ENCODE assay signal across 1 cellular context in the genomic region with DNA sequence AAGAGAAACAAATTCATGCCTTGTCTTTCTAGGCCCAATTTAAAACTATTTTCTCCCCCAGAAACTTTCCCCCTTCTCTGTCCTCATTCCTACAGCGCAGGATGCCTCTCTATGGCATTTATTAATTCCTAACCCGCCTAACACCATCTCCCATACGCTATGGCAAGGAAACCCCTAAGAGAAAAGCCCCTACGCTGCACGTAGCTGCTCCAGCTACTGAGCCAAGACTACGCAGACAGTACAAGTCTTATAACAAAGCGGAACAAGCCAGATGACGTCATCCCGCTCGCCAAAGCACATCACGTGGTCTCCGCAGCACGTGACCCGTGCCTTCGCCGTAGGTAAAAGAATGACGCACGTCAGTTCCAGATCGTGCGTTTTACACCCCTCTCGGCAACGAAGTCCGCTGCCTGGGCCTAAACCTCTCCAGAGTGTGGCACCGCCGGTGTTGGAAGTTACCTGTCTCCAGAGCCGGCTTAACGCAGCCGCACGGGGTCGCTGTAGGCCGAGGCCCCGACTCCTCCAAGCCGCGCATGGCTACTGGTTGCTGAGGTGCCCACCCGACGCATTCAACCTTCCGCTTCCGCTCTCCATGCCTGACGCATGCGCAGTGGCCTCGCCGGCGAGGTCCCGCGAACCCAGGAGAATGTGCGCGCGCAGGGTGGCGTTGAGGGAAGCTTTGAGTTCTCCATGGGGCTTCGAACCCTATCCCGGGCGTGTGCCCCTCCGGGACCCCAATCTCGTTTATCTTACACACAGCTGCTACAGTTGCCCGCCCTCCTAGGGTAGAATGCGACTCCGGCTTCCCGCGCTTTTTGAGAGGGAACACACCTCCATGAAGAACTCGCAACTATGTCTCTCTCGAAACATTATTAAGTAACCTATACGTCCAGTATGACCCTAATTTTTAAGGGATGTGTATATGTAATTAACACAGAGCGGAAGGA.
TF ChIP-seq lines count a peak whose summit lies in the region.

Gene TRMO, minus strand, starts transcription at position 542 of the 947 bp plus-strand sequence. Its CDS starts 7 bp downstream, at position 535.

TF ChIP-seq in HepG2, 621 proteins besides CTCF, POLR2A, EP300 and RAD21 (continued from another document and continues in another):
- no peak for TF ChIP-seq MZF1 (CRISPR knock-in tag; IDR thresholded peaks at IDR 0.05; ENCODE audit: borderline replicate concordance)
- TF ChIP-seq ZNF709 (CRISPR knock-in tag; IDR thresholded peaks at IDR 0.05), result peak; percentile 85
- peak; percentile 99 for TF ChIP-seq RAD51 (IDR thresholded peaks at IDR 0.05; ENCODE audit: borderline replicate concordance)
- peak; percentile 28; the same call in 1 of the 2 replicates for TF ChIP-seq GFI1 (CRISPR knock-in tag; IDR thresholded peaks at IDR 0.05; ENCODE audit: borderline replicate concordance)
- TF ChIP-seq, protein P1, sequence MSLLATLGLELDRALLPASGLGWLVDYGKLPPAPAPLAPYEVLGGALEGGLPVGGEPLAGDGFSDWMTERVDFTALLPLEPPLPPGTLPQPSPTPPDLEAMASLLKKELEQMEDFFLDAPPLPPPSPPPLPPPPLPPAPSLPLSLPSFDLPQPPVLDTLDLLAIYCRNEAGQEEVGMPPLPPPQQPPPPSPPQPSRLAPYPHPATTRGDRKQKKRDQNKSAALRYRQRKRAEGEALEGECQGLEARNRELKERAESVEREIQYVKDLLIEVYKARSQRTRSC (CRISPR knock-in tag; IDR thresholded peaks at IDR 0.05; ENCODE audit: low read depth), result no peak
- TF ChIP-seq ISL2 (CRISPR knock-in tag; IDR thresholded peaks at IDR 0.05), result peak; percentile 90
- TF ChIP-seq TRIM24 (CRISPR knock-in tag; IDR thresholded peaks at IDR 0.05), result no peak
- TF ChIP-seq PHF21A (CRISPR knock-in tag; IDR thresholded peaks at IDR 0.05), result peak; percentile 87
- TF ChIP-seq PAF1 (CRISPR knock-in tag; IDR thresholded peaks at IDR 0.05), result no peak; the same call in 1 of the 2 replicates
- TF ChIP-seq ATF6 (CRISPR knock-in tag; conservative IDR thresholded peaks at IDR 0.05), result no peak
- TF ChIP-seq XRCC5 (optimal IDR thresholded peaks at IDR 0.05; ENCODE audit: low read length), result peak; percentile 67
- TF ChIP-seq DBP (CRISPR knock-in tag; IDR thresholded peaks at IDR 0.05; ENCODE audit: not compliant biosample characterization), result peak; percentile 82
- peak; percentile 91 for TF ChIP-seq NRL (CRISPR knock-in tag; IDR thresholded peaks at IDR 0.05; ENCODE audit: borderline replicate concordance)
- peak; percentile 75; the same call in 1 of the 2 replicates for TF ChIP-seq KAT7 (CRISPR knock-in tag; IDR thresholded peaks at IDR 0.05; ENCODE audit: borderline replicate concordance)
- no peak for TF ChIP-seq SNAPC2 (CRISPR knock-in tag; IDR thresholded peaks at IDR 0.05)
- TF ChIP-seq TCF7L2 (IDR thresholded peaks at IDR 0.05; ENCODE audit: low read depth, low read length), result no peak
- TF ChIP-seq ZNF556 (CRISPR knock-in tag; IDR thresholded peaks at IDR 0.05; ENCODE audit: borderline replicate concordance), result peak; percentile 94
- no peak for TF ChIP-seq HMG20A (CRISPR knock-in tag; IDR thresholded peaks at IDR 0.05; ENCODE audit: borderline replicate concordance)
- TF ChIP-seq ERF (CRISPR knock-in tag; IDR thresholded peaks at IDR 0.05), result peak; percentile 72; the same call in 1 of the 2 replicates
- peak; percentile 82 for TF ChIP-seq PHF5A (CRISPR knock-in tag; IDR thresholded peaks at IDR 0.05; ENCODE audit: low read depth, unreplicated experiment)
- TF ChIP-seq ZNF567 (CRISPR knock-in tag; IDR thresholded peaks at IDR 0.05; ENCODE audit: borderline replicate concordance), result peak; percentile 51
- 0 out of 2 replicates have a peak, but pooled peaks have one; percentile 20 for TF ChIP-seq PRDM10 (CRISPR knock-in tag; IDR thresholded peaks at IDR 0.05; ENCODE audit: low read depth)
- peak; percentile 82 for TF ChIP-seq FOXA3 (CRISPR knock-in tag; IDR thresholded peaks at IDR 0.05)
- TF ChIP-seq HOXA9 (CRISPR knock-in tag; IDR thresholded peaks at IDR 0.05; ENCODE audit: borderline replicate concordance), result no peak
- TF ChIP-seq, protein P2, sequence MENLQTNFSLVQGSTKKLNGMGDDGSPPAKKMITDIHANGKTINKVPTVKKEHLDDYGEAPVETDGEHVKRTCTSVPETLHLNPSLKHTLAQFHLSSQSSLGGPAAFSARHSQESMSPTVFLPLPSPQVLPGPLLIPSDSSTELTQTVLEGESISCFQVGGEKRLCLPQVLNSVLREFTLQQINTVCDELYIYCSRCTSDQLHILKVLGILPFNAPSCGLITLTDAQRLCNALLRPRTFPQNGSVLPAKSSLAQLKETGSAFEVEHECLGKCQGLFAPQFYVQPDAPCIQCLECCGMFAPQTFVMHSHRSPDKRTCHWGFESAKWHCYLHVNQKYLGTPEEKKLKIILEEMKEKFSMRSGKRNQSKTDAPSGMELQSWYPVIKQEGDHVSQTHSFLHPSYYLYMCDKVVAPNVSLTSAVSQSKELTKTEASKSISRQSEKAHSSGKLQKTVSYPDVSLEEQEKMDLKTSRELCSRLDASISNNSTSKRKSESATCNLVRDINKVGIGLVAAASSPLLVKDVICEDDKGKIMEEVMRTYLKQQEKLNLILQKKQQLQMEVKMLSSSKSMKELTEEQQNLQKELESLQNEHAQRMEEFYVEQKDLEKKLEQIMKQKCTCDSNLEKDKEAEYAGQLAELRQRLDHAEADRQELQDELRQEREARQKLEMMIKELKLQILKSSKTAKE (CRISPR knock-in tag; IDR thresholded peaks at IDR 0.05; ENCODE audit: borderline replicate concordance), result no peak
- peak; percentile 94 for TF ChIP-seq HINFP (CRISPR knock-in tag; IDR thresholded peaks at IDR 0.05; ENCODE audit: low read depth)
- TF ChIP-seq SPEN (CRISPR knock-in tag; IDR thresholded peaks at IDR 0.05; ENCODE audit: low read depth), result peak; percentile 97
- TF ChIP-seq PATZ1 (CRISPR knock-in tag; IDR thresholded peaks at IDR 0.05), result peak; percentile 24; the same call in 1 of the 2 replicates
- TF ChIP-seq ZMAT3 (CRISPR knock-in tag; conservative IDR thresholded peaks at IDR 0.05), result peak; percentile 96
- TF ChIP-seq ZNF652 (CRISPR knock-in tag; IDR thresholded peaks at IDR 0.05; ENCODE audit: borderline replicate concordance, low read depth), result no peak
- TF ChIP-seq HES4 (CRISPR knock-in tag; IDR thresholded peaks at IDR 0.05; ENCODE audit: borderline replicate concordance), result peak; percentile 36; the same call in 1 of the 2 replicates
- peak; percentile 81 for TF ChIP-seq IKZF4 (CRISPR knock-in tag; IDR thresholded peaks at IDR 0.05; ENCODE audit: borderline replicate concordance, low read depth, not compliant biosample characterization)
- TF ChIP-seq, protein P3, sequence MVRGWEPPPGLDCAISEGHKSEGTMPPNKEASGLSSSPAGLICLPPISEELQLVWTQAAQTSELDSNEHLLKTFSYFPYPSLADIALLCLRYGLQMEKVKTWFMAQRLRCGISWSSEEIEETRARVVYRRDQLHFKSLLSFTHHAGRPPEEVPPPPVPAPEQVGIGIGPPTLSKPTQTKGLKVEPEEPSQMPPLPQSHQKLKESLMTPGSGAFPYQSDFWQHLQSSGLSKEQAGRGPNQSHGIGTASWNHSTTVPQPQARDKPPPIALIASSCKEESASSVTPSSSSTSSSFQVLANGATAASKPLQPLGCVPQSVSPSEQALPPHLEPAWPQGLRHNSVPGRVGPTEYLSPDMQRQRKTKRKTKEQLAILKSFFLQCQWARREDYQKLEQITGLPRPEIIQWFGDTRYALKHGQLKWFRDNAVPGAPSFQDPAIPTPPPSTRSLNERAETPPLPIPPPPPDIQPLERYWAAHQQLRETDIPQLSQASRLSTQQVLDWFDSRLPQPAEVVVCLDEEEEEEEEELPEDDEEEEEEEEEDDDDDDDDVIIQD (CRISPR knock-in tag; IDR thresholded peaks at IDR 0.05; ENCODE audit: low read depth), result no peak
- peak; percentile 59; the same call in 1 of the 2 replicates for TF ChIP-seq NR2F2 (IDR thresholded peaks at IDR 0.05; ENCODE audit: borderline replicate concordance, low read depth)
- TF ChIP-seq, protein P4, sequence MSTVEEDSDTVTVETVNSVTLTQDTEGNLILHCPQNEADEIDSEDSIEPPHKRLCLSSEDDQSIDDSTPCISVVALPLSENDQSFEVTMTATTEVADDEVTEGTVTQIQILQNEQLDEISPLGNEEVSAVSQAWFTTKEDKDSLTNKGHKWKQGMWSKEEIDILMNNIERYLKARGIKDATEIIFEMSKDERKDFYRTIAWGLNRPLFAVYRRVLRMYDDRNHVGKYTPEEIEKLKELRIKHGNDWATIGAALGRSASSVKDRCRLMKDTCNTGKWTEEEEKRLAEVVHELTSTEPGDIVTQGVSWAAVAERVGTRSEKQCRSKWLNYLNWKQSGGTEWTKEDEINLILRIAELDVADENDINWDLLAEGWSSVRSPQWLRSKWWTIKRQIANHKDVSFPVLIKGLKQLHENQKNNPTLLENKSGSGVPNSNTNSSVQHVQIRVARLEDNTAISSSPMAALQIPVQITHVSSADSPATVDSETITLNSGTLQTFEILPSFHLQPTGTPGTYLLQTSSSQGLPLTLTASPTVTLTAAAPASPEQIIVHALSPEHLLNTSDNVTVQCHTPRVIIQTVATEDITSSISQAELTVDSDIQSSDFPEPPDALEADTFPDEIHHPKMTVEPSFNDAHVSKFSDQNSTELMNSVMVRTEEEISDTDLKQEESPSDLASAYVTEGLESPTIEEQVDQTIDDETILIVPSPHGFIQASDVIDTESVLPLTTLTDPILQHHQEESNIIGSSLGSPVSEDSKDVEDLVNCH (CRISPR knock-in tag; IDR thresholded peaks at IDR 0.05), result no peak
- TF ChIP-seq ZNF790 (CRISPR knock-in tag; IDR thresholded peaks at IDR 0.05; ENCODE audit: borderline replicate concordance), result 0 out of 2 replicates have a peak, but pooled peaks have one; percentile 69
- TF ChIP-seq ZNF572 (CRISPR knock-in tag; IDR thresholded peaks at IDR 0.05), result 0 out of 2 replicates have a peak, but pooled peaks have one; percentile 67
- no peak; the same call in 1 of the 2 replicates for TF ChIP-seq SSRP1 (CRISPR knock-in tag; IDR thresholded peaks at IDR 0.05)
- TF ChIP-seq SRSF4 (IDR thresholded peaks at IDR 0.05; ENCODE audit: low read depth, low read length, poor library complexity, severe bottlenecking), result no peak
